ENCODE assay signal across 1 cellular context in genomic region chr17:21275579-21276339, GRCh38.
TF ChIP-seq lines count a peak whose summit lies in the region.

No MANE protein-coding gene starts in this region.

TF ChIP-seq in HepG2, 621 proteins besides CTCF, POLR2A, EP300 and RAD21 (continued from another document and continues in another):
- peak; percentile 81; the same call in 1 of the 2 replicates for TF ChIP-seq CREB3 (CRISPR knock-in tag; IDR thresholded peaks at IDR 0.05)
- peak; percentile 38; the same call in 1 of the 2 replicates for TF ChIP-seq WIZ (CRISPR knock-in tag; IDR thresholded peaks at IDR 0.05)
- peak; percentile 84; the same call in 1 of the 2 replicates for TF ChIP-seq ZFP91 (CRISPR knock-in tag; IDR thresholded peaks at IDR 0.05; ENCODE audit: borderline replicate concordance)
- peak; percentile 59; the same call in 1 of the 2 replicates for TF ChIP-seq NAIF1 (CRISPR knock-in tag; IDR thresholded peaks at IDR 0.05; ENCODE audit: borderline replicate concordance)
- TF ChIP-seq DZIP1 (CRISPR knock-in tag; IDR thresholded peaks at IDR 0.05), result peak; percentile 89; the same call in 1 of the 2 replicates
- peak; percentile 69 for TF ChIP-seq SAP130 (CRISPR knock-in tag; IDR thresholded peaks at IDR 0.05; ENCODE audit: low read depth)
- no peak for TF ChIP-seq FOXK2 (IDR thresholded peaks at IDR 0.05)
- no peak for TF ChIP-seq SNAPC5 (CRISPR knock-in tag; IDR thresholded peaks at IDR 0.05; ENCODE audit: borderline replicate concordance)
- TF ChIP-seq NFE2L1 (CRISPR knock-in tag; IDR thresholded peaks at IDR 0.05; ENCODE audit: borderline replicate concordance), result 0 out of 2 replicates have a peak, but pooled peaks have one; percentile 31
- peak; percentile 71; the same call in 1 of the 2 replicates for TF ChIP-seq TP53 (CRISPR knock-in tag; conservative IDR thresholded peaks at IDR 0.05)
- TF ChIP-seq MED1 (CRISPR knock-in tag; IDR thresholded peaks at IDR 0.05), result no peak
- no peak for TF ChIP-seq ONECUT2 (CRISPR knock-in tag; IDR thresholded peaks at IDR 0.05)
- TF ChIP-seq ZBTB10 (CRISPR knock-in tag; IDR thresholded peaks at IDR 0.05; ENCODE audit: borderline replicate concordance), result peak; percentile 55; the same call in 1 of the 2 replicates
- TF ChIP-seq KDM5B (CRISPR knock-in tag; IDR thresholded peaks at IDR 0.05; ENCODE audit: borderline replicate concordance), result peak; percentile 87
- no peak for TF ChIP-seq TBL1XR1 (IDR thresholded peaks at IDR 0.05; ENCODE audit: borderline replicate concordance, low read length, partially characterized antibody)
- TF ChIP-seq ZNF569 (CRISPR knock-in tag; IDR thresholded peaks at IDR 0.05; ENCODE audit: borderline replicate concordance), result no peak
- no peak for TF ChIP-seq ZNF354B (CRISPR knock-in tag; IDR thresholded peaks at IDR 0.05)
- TF ChIP-seq FOXC1 (CRISPR knock-in tag; IDR thresholded peaks at IDR 0.05; ENCODE audit: borderline replicate concordance), result peak; percentile 86
- no peak for TF ChIP-seq NCOA2 (CRISPR knock-in tag; IDR thresholded peaks at IDR 0.05)
- no peak for TF ChIP-seq ZBTB40 (IDR thresholded peaks at IDR 0.05)
- peak; percentile 88 for TF ChIP-seq ZBTB40 (CRISPR knock-in tag; IDR thresholded peaks at IDR 0.05)
- peak; percentile 67; the same call in 1 of the 2 replicates for TF ChIP-seq ZGPAT (CRISPR knock-in tag; IDR thresholded peaks at IDR 0.05)
- TF ChIP-seq ZNF629 (CRISPR knock-in tag; conservative IDR thresholded peaks at IDR 0.05), result 0 out of 2 replicates have a peak, but pooled peaks have one; percentile 13
- TF ChIP-seq FOSL2 (CRISPR knock-in tag; IDR thresholded peaks at IDR 0.05), result 0 out of 2 replicates have a peak, but pooled peaks have one; percentile 3
- TF ChIP-seq TAF15 (IDR thresholded peaks at IDR 0.05; ENCODE audit: low read depth, low read length, poor library complexity, severe bottlenecking), result no peak
- 0 out of 2 replicates have a peak, but pooled peaks have one; percentile 48 for TF ChIP-seq ATF5 (CRISPR knock-in tag; IDR thresholded peaks at IDR 0.05; ENCODE audit: low read depth)
- TF ChIP-seq ZNF605 (CRISPR knock-in tag; IDR thresholded peaks at IDR 0.05), result peak; percentile 84; the same call in 1 of the 2 replicates
- no peak for TF ChIP-seq ETV5 (CRISPR knock-in tag; IDR thresholded peaks at IDR 0.05; ENCODE audit: borderline replicate concordance)
- TF ChIP-seq THAP9 (CRISPR knock-in tag; IDR thresholded peaks at IDR 0.05; ENCODE audit: borderline replicate concordance), result peak; percentile 64; the same call in 1 of the 2 replicates
- TF ChIP-seq ZNF724P (CRISPR knock-in tag; IDR thresholded peaks at IDR 0.05; ENCODE audit: borderline replicate concordance), result no peak
- TF ChIP-seq ZFP90 (CRISPR knock-in tag; IDR thresholded peaks at IDR 0.05; ENCODE audit: borderline replicate concordance), result peak; percentile 80; the same call in 1 of the 2 replicates
